Comparison of ENCODE assay signal across 8 cellular contexts in the genomic region with DNA sequence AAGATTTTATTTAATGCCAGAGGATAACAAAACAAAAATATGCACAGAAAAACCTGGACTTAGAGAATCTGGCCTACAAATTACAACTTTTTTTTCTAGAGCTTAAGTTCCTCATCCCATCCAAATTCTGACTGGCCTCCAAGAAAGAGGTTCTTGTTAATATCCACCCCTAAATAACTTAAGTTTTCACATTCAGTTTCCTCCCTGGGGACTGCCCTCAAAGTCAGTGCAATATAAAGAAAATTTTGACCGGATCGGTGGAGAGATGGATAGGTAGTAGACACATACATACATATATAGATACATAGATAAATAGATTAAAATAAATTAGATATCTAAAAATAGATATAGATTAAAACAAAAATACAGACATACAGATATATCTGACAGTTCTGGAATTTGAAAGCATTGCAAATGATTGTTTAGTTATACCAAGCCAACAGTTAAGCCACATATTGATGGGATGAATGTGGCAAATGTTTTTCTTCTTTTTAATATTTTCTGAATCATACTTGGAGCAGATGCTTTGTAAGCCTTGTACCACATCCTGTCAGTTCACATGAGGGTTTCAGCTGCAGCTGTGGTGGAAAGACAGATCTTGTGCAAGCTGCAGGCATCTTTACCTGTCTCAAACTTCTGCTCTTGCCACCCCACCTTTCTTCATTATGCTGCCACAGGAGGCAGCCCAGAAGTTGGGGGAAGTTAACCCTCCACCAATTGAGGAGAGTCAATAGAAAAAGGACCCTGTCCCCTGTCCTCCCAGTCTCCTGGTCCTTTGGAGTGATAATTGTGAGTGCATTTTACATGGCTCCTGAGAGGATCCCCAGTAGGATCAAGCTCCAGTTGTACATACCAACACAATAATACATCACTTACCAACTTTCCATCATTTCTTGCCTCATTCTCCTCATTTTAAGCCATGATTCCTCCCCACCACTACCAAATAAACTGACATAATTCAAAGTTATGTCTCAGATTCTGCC. TPM values are rescaled to one million over a fixed set of nuclear protein-coding genes. Genes with fewer than 3 reads are reported as not detected.
A peak's percentile ranks its signal among the peaks of the same experiment; 100 is the strongest.
DNase-seq lines count a peak whose midpoint lies in the region; ATAC-seq, FAIRE-seq and TF ChIP-seq lines count a peak whose summit lies in the region.

No MANE protein-coding gene starts in this region.

- H3K27me3 Mint-ChIP-seq in effector memory CD8-positive, alpha-beta T cell, result no peaks in the 10 kb centered on the region

- H3K36me3 ChIP-seq in urinary bladder (ENCODE audit: insufficient read depth) (no peaks in the 10 kb centered on the region), kidney (ENCODE audit: control insufficient read depth in 1 of 2, insufficient read depth in 2 of 2, low read length in 2 of 2) (no peaks in the 10 kb centered on the region), tibial artery (no peaks in the 10 kb centered on the region)

- peak; percentile 25 for DNase-seq in T-helper 9 cell
- peak; percentile 31 to 38 (median 31) for DNase-seq in effector memory CD8-positive, alpha-beta T cell
- DNase-seq in kidney, result no peak
- no peak for DNase-seq in NCI-H187 treated with DMSO at 0.1 percent for 48 hours (lab: John Stamatoyannopoulos, UW)
- no peak for DNase-seq in tibial artery

- H3K36me3 Mint-ChIP-seq in effector memory CD8-positive, alpha-beta T cell (ENCODE audit: insufficient read depth), result no peaks in the 10 kb centered on the region

- H3K4me3 Mint-ChIP-seq in effector memory CD8-positive, alpha-beta T cell, result peak overlapping the region in 1 of 2 donors; percentile 1

- ATAC-seq in GM19023 (IDR thresholded peaks at IDR 0.05; ENCODE audit: unreplicated experiment) (peak; percentile 96), HG03066 (IDR thresholded peaks at IDR 0.05; ENCODE audit: low read depth, unreplicated experiment) (peak; percentile 90)
- ATAC-seq in effector memory CD8-positive, alpha-beta T cell (replicated peaks), result peak; percentile 98

- H3K9ac ChIP-seq in kidney (ENCODE audit: low read length in 2 of 2), result no peak overlapping the region

- no peaks in the 10 kb centered on the region for H3K27me3 ChIP-seq in tibial artery

- H3K4me1 Mint-ChIP-seq in effector memory CD8-positive, alpha-beta T cell (ENCODE audit: low read depth in 2 of 2), result peaks cover 14 to 29% of the 10 kb centered on the region in 2 donors

- H3K4me3 ChIP-seq in urinary bladder (ENCODE audit: low read depth, low read length) (no peak overlapping the region), kidney (ENCODE audit: low read length in 2 of 2) (no peak overlapping the region), tibial artery (no peak overlapping the region)

- WGBS in urinary bladder, result 70% methylated on average over 2 of the region's 2 CpGs

- TF ChIP-seq CTCF in kidney (IDR thresholded peaks at IDR 0.05; ENCODE audit: borderline replicate concordance, extremely low read depth, insufficient read depth) (no peak), tibial artery (IDR thresholded peaks at IDR 0.05) (no peak)

- no peak for FAIRE-seq in kidney (lab: Jason Lieb, UNC)

- no peaks in the 10 kb centered on the region for H3K4me1 ChIP-seq in urinary bladder (ENCODE audit: insufficient read depth)
- no peaks in the 10 kb centered on the region for H3K4me1 ChIP-seq in kidney (ENCODE audit: control insufficient read depth in 1 of 2, insufficient read depth in 1 of 2, low read depth in 1 of 2, low read length in 2 of 2)
- H3K4me1 ChIP-seq in tibial artery, result no peaks in the 10 kb centered on the region

- intact Hi-C loops in kidney (cut with DNase I), result no loop called here
- intact Hi-C loops in tibial artery (cut with DNase I; ENCODE audit: low total_unique reads), result no loop called here

- no peaks in the 10 kb centered on the region for H3K9me3 Mint-ChIP-seq in effector memory CD8-positive, alpha-beta T cell

- H3K9me3 ChIP-seq in kidney (ENCODE audit: control insufficient read depth in 1 of 2, low read length in 2 of 2), result no peaks in the 10 kb centered on the region
- no peaks in the 10 kb centered on the region for H3K9me3 ChIP-seq in tibial artery

- H3K27ac Mint-ChIP-seq in effector memory CD8-positive, alpha-beta T cell, result peak overlapping the region; percentile 70 to 85

- peak overlapping the region; percentile 38 for H3K27ac ChIP-seq in urinary bladder (ENCODE audit: low read depth)
- H3K27ac ChIP-seq in kidney (ENCODE audit: low read depth in 2 of 2, low read length in 2 of 2), result no peak overlapping the region
- no peak overlapping the region for H3K27ac ChIP-seq in tibial artery

RNA-seq across cellular contexts. Expression of gene PRDM8, which starts 58.5 kb away (rescaled TPM):
- total RNA-seq in urinary bladder (7.5 TPM), kidney (4.2 TPM)
- polyA plus RNA-seq in urinary bladder (13.7 TPM), kidney (ENCODE audit: insufficient read depth, low read depth, low replicate concordance) (0.75 TPM)

Comparison
In these comparisons a context has a peak if more than half of its experiments do, and no peak if none do; other contexts are left out.
1. DNase-seq: peak in T-helper 9 cell (single experiment) and effector memory CD8-positive, alpha-beta T cell (3 of 3); none in kidney (single experiment), NCI-H187 treated with DMSO at 0.1 percent for 48 hours (single experiment) and tibial artery (0 of 2).
2. Peak in every context shown above with its lines, with median percentiles within 50 percentile points of each other: ATAC-seq.